18 cellular contexts compared by ENCODE assay signal in genomic region chr2:48442610-48443360, GRCh38. TPM values are rescaled to one million over a fixed set of nuclear protein-coding genes. Genes with fewer than 3 reads are reported as not detected.
DNase-seq lines count a peak whose midpoint lies in the region; ATAC-seq and TF ChIP-seq lines count a peak whose summit lies in the region.
"Had no signal": no experiment of that assay in that cellular context is flagged by ENCODE, and none has a peak within 500 bp of the region (broad histone marks: within the 10 kb centered on the region; RNA-seq: fewer than 3 reads in every experiment).

No MANE protein-coding gene starts in this region.

- no peaks in the 10 kb centered on the region for H3K9me3 Mint-ChIP-seq in activated T-cell treated with anti-CD3 and anti-CD28 coated beads, Interleukin-2, amount 50 U/mL, for 72 hours
- H3K9me3 Mint-ChIP-seq: CD14-positive monocyte, IgD-negative memory B cell had no signal

- H3K4me1 Mint-ChIP-seq in activated T-cell treated with anti-CD3 and anti-CD28 coated beads, Interleukin-2, amount 50 U/mL, for 72 hours (ENCODE audit: low read depth) = peaks cover 22% of the 10 kb centered on the region

- no peaks in the 10 kb centered on the region for H3K27me3 Mint-ChIP-seq in activated T-cell treated with anti-CD3 and anti-CD28 coated beads, Interleukin-2, amount 50 U/mL, for 72 hours (ENCODE audit: low read depth)
- H3K27me3 Mint-ChIP-seq: IgD-negative memory B cell had no signal

- no peak for ATAC-seq in thoracic aorta (ENCODE audit: insufficient number of reproducible peaks, low FRiP score, low read depth)
- ATAC-seq in activated T-cell treated with anti-CD3 and anti-CD28 coated beads, Interleukin-2, amount 50 U/mL, for 72 hours (replicated peaks in 1 of 2) = no peak
- ATAC-seq: HCT116, SK-N-SH treated with all-trans-retinoic acid at 6 μM for 48 hours had no signal

- DNase-seq in NCI-H82 (lab: John Stamatoyannopoulos, UW) = peak; percentile 78
- no peak for DNase-seq in caudate nucleus (lab: John Stamatoyannopoulos, UW)
- DNase-seq in thoracic aorta (ENCODE audit: low spot score) = no peak
- no peak for DNase-seq in activated T-cell treated with anti-CD3 and anti-CD28 coated beads, Interleukin-2, amount 50 U/mL, for 72 hours
- DNase-seq in NCI-H187 (lab: John Stamatoyannopoulos, UW) = no peak
- DNase-seq in NCI-H2029 (lab: John Stamatoyannopoulos, UW) = no peak
- DNase-seq: Caco-2, DMS153, NCI-H1436 treated with DMSO at 0.1 percent for 48 hours, NCI-H2227 treated with DMSO at 0.1 percent for 48 hours, NCI-H524, OCI-M1, SHP77 treated with DMSO at 0.1 percent for 48 hours had no signal

- H3K9me3 ChIP-seq in DOHH2 (ENCODE audit: control insufficient read depth, insufficient read depth, low read length) = no peaks in the 10 kb centered on the region
- H3K9me3 ChIP-seq in thoracic aorta = no peaks in the 10 kb centered on the region
- H3K9me3 ChIP-seq: Caco-2 had no signal

- H3K27ac ChIP-seq in DOHH2 (ENCODE audit: low read depth, low read length) = no peak overlapping the region
- H3K27ac ChIP-seq in caudate nucleus (ENCODE audit: low read depth, low read length) = peak overlapping the region; percentile 8
- H3K27ac ChIP-seq in thoracic aorta = peak overlapping the region in 1 of 2 donors; percentile 14

- H3F3A ChIP-seq in DOHH2 (ENCODE audit: control insufficient read depth, insufficient read depth) = peaks cover 11% of the 10 kb centered on the region

- H3K36me3 ChIP-seq in DOHH2 (ENCODE audit: control insufficient read depth, low read length) (peaks cover 13% of the 10 kb centered on the region), thoracic aorta (no peaks in the 10 kb centered on the region)

- peaks cover 61% of the 10 kb centered on the region for H3K79me2 ChIP-seq in DOHH2 (ENCODE audit: control insufficient read depth, low read length)

- H3K27ac Mint-ChIP-seq in activated T-cell treated with anti-CD3 and anti-CD28 coated beads, Interleukin-2, amount 50 U/mL, for 72 hours = no peak overlapping the region
- H3K27ac Mint-ChIP-seq: CD14-positive monocyte, IgD-negative memory B cell had no signal

- H3K4me3 Mint-ChIP-seq in activated T-cell treated with anti-CD3 and anti-CD28 coated beads, Interleukin-2, amount 50 U/mL, for 72 hours = no peak overlapping the region
- H3K4me3 Mint-ChIP-seq: CD14-positive monocyte, IgD-negative memory B cell had no signal

- H3K4me3 ChIP-seq in DOHH2 (ENCODE audit: low read length) (peak overlapping the region; percentile 96; the same call in 1 of the 2 replicates), thoracic aorta (peak overlapping the region; percentile 84)

- peaks cover 49% of the 10 kb centered on the region for H3K4me1 ChIP-seq in DOHH2 (ENCODE audit: control insufficient read depth, low read length)
- peaks cover 15 to 35% of the 10 kb centered on the region in 2 donors for H3K4me1 ChIP-seq in thoracic aorta (ENCODE audit: control insufficient read depth in 1 of 2, low read depth in 2 of 2)

- no peaks in the 10 kb centered on the region for H3K27me3 ChIP-seq in DOHH2 (ENCODE audit: control insufficient read depth, low read length)
- H3K27me3 ChIP-seq in thoracic aorta (replicated peaks; ENCODE audit: insufficient read depth) = no peaks in the 10 kb centered on the region

- TF ChIP-seq CTCF in DOHH2 (IDR thresholded peaks at IDR 0.05; ENCODE audit: low read depth, low read length, poor library complexity, severe bottlenecking) = no peak
- TF ChIP-seq CTCF in thoracic aorta (IDR thresholded peaks at IDR 0.05) = no peak

- peak overlapping the region; percentile 71 for H3K4me2 ChIP-seq in DOHH2 (ENCODE audit: low read length)

- H3K9me2 ChIP-seq in DOHH2 (replicated peaks; ENCODE audit: control insufficient read depth, low read length) = no peaks in the 10 kb centered on the region

- no peaks in the 10 kb centered on the region for H4K20me1 ChIP-seq in DOHH2 (ENCODE audit: control insufficient read depth, insufficient read depth, low read depth, low read length)

- H3K36me3 Mint-ChIP-seq in activated T-cell treated with anti-CD3 and anti-CD28 coated beads, Interleukin-2, amount 50 U/mL, for 72 hours (ENCODE audit: insufficient read depth in 2 of 2) = peaks cover 0 to 3% of the 10 kb centered on the region in 2 donors
- H3K36me3 Mint-ChIP-seq: IgD-negative memory B cell had no signal

RNA-seq across cellular contexts. Expression of gene PPP1R21, which starts 2.2 kb away (rescaled TPM):
- 10 to 100 TPM; 23.8 to 29.7 TPM for total RNA-seq in thoracic aorta
- total RNA-seq in activated T-cell treated with anti-CD3 and anti-CD28 coated beads, Interleukin-2, amount 50 U/mL, for 72 hours = 10 to 100 TPM; 23.3 to 27.2 TPM
